ENCODE assay signal across 1 cellular context in the genomic region with DNA sequence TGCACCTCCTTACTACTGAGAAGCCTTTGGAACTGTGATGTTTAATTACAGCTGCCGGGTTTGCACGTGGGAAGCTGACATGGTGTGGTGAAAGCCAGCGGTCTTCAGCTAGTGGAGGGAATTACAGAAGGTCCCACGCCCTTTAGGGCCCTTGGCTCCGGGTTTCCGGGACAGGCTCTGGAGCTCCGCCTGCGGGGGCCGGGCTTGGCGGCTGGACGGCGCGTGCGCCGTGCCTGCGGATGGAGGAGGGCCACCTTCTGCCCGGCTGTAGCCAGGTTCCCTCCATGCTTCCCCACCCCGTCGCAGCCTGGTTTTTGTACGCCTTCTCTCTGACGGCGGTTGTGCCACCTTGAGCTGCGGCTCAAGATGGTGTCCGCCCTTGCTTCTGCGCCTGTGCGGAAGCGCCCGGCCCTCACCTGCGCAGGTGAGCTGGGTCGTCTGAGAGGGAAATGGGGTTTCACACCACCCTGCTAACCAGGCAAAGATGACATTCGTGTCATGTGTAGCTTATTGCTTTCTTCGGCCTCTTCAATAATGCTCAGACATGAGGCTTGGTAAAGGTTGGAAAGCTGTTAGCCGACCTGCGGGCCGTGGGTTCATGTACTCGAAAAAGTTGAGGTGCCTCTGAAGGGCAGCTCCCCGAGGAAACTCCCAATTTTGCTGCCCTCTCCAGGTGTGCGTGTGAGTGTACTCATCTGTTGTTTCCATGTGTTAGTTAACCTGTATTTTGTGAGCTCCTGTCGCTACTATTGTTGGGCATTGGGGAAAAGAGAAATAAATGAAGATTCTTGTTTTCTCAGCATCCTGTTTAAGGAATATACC.
A peak's percentile ranks its signal among the peaks of the same experiment; 100 is the strongest.
TF ChIP-seq lines count a peak whose summit lies in the region.

No MANE protein-coding gene starts in this region.

TF ChIP-seq in WTC11, 78 proteins besides CTCF, POLR2A, EP300 and RAD21 (continued from another document):
- TF ChIP-seq, protein P1, sequence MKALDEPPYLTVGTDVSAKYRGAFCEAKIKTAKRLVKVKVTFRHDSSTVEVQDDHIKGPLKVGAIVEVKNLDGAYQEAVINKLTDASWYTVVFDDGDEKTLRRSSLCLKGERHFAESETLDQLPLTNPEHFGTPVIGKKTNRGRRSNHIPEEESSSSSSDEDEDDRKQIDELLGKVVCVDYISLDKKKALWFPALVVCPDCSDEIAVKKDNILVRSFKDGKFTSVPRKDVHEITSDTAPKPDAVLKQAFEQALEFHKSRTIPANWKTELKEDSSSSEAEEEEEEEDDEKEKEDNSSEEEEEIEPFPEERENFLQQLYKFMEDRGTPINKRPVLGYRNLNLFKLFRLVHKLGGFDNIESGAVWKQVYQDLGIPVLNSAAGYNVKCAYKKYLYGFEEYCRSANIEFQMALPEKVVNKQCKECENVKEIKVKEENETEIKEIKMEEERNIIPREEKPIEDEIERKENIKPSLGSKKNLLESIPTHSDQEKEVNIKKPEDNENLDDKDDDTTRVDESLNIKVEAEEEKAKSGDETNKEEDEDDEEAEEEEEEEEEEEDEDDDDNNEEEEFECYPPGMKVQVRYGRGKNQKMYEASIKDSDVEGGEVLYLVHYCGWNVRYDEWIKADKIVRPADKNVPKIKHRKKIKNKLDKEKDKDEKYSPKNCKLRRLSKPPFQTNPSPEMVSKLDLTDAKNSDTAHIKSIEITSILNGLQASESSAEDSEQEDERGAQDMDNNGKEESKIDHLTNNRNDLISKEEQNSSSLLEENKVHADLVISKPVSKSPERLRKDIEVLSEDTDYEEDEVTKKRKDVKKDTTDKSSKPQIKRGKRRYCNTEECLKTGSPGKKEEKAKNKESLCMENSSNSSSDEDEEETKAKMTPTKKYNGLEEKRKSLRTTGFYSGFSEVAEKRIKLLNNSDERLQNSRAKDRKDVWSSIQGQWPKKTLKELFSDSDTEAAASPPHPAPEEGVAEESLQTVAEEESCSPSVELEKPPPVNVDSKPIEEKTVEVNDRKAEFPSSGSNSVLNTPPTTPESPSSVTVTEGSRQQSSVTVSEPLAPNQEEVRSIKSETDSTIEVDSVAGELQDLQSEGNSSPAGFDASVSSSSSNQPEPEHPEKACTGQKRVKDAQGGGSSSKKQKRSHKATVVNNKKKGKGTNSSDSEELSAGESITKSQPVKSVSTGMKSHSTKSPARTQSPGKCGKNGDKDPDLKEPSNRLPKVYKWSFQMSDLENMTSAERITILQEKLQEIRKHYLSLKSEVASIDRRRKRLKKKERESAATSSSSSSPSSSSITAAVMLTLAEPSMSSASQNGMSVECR (CRISPR knock-in tag; IDR thresholded peaks at IDR 0.05; ENCODE audit: borderline replicate concordance): no peak
- TF ChIP-seq E2F1 (CRISPR knock-in tag; IDR thresholded peaks at IDR 0.05) (no peak), IRF2 (CRISPR knock-in tag; IDR thresholded peaks at IDR 0.05; ENCODE audit: borderline replicate concordance, low read depth) (no peak), SMAD3 (CRISPR knock-in tag; IDR thresholded peaks at IDR 0.05; ENCODE audit: borderline replicate concordance) (0 out of 2 replicates have a peak, but pooled peaks have one; percentile 20), ZNF121 (CRISPR knock-in tag; IDR thresholded peaks at IDR 0.05) (no peak), ATF1 (CRISPR knock-in tag; IDR thresholded peaks at IDR 0.05) (no peak), TP53 (CRISPR knock-in tag; IDR thresholded peaks at IDR 0.05) (0 out of 2 replicates have a peak, but pooled peaks have one; percentile 43), ZBTB21 (CRISPR knock-in tag; IDR thresholded peaks at IDR 0.05; ENCODE audit: borderline replicate concordance) (peak; percentile 82), MAX (CRISPR knock-in tag; IDR thresholded peaks at IDR 0.05) (peak; percentile 70), ZSCAN18 (CRISPR knock-in tag; IDR thresholded peaks at IDR 0.05) (no peak)
- TF ChIP-seq, protein P2, sequence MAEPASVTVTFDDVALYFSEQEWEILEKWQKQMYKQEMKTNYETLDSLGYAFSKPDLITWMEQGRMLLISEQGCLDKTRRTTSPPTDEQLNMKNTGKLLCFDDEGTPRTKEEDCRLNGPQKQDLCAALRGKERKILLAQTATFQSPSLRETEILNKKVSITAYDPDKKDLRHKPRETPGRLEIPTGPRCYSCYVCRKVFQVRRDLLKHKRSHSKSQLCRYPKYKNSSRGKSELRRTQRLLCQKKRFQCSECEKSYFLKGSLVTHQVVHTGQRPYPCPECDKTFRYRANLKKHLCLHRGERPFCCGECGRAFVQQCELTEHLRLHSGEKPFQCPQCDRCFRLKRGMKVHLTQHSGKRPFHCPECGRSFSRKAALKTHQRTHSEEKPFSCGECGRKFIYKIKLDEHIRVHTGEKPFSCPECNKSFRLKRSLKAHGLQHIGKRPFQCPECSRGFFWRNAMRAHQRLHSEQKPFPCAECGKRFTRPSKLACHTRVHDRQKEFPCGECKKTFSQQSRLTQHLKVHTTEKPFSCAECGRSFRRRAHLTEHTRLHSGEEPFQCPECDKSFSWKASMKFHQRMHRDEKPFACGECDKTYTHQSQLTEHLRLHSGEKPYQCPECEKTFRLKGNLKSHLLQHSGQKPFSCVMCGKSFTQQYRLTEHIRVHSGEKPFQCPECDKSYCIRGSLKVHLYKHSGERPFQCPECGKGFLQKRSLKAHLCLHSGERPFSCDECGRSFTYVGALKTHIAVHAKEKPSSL (CRISPR knock-in tag; conservative IDR thresholded peaks at IDR 0.05): no peak
TF ChIP-seq in WTC11: peak in this region for 7.
